ENCODE assay signal across 33 cellular contexts in genomic region chr12:43965899-43966298, GRCh38.
"Had no signal": no experiment of that assay in that cellular context is flagged by ENCODE, and none has a peak within 500 bp of the region (broad histone marks: within the 10 kb centered on the region; RNA-seq: fewer than 3 reads in every experiment).

No MANE protein-coding gene starts in this region.

- H3K4me1 ChIP-seq: adrenal gland, ascending aorta, body of pancreas, breast epithelium, colonic mucosa had no signal

- H3K9me3 ChIP-seq: adrenal gland, ascending aorta, body of pancreas, breast epithelium, colonic mucosa had no signal

- H3K4me3 ChIP-seq: adrenal gland, ascending aorta, body of pancreas, breast epithelium, cardiac muscle cell, colonic mucosa had no signal

- ATAC-seq: activated naive CD4-positive, alpha-beta T cell treated with anti-CD3 and anti-CD28 coated beads, Interleukin-2, amount 50 U/mL, for 72 hours; activated naive CD8-positive, alpha-beta T cell treated with anti-CD3 and anti-CD28 coated beads, Interleukin-2, amount 50 U/mL, for 24 hours; activated T-cell treated with anti-CD3 and anti-CD28 coated beads, Interleukin-2, amount 50 U/mL, for 72 hours; activated T-helper 17 cell treated with anti-CD3 and anti-CD28 coated beads, Interleukin-2, amount 50 U/mL, for 72 hours; body of pancreas had no signal

- H3K36me3 ChIP-seq: adrenal gland, ascending aorta, brain microvascular endothelial cell, breast epithelium, cardiac muscle cell, colonic mucosa had no signal

- H3K27ac ChIP-seq: adrenal gland, ascending aorta, body of pancreas, brain microvascular endothelial cell, breast epithelium, cardiac muscle cell, colonic mucosa had no signal

- H3K27me3 ChIP-seq: adrenal gland, ascending aorta, body of pancreas, brain microvascular endothelial cell, breast epithelium, cardiac muscle cell, colonic mucosa had no signal

- DNase-seq: activated effector memory CD4-positive, alpha-beta T cell treated with anti-CD3 and anti-CD28 coated beads, Interleukin-2, amount 50 U/mL, for 16 hours; activated effector memory CD4-positive, alpha-beta T cell treated with Interleukin-2 at 50 U/mL for 16 hours; activated gamma-delta T cell; activated gamma-delta T cell treated with Interleukin-2 at 50 U/mL for 16 hours; activated naive CD4-positive, alpha-beta T cell; activated naive CD4-positive, alpha-beta T cell treated with anti-CD3 and anti-CD28 coated beads for 36 hours; activated naive CD4-positive, alpha-beta T cell treated with anti-CD3 and anti-CD28 coated beads, Interleukin-2, amount 10 ng/mL, durations not matched to agents 7 days and 5 days; activated naive CD4-positive, alpha-beta T cell treated with anti-CD3 and anti-CD28 coated beads, Interleukin-2, amount 50 U/mL, for 16 hours; activated naive CD4-positive, alpha-beta T cell treated with Interleukin-2 at 50 U/mL for 16 hours; activated naive CD8-positive, alpha-beta T cell treated with anti-CD3 and anti-CD28 coated beads for 36 hours; activated naive CD8-positive, alpha-beta T cell treated with anti-CD3 and anti-CD28 coated beads, Interleukin-2, amount 10 ng/mL, durations not matched to agents 7 days and 5 days; activated naive CD8-positive, alpha-beta T cell treated with anti-CD3 and anti-CD28 coated beads, Interleukin-2, amount 50 U/mL, for 24 hours; activated T-cell treated with anti-CD3 and anti-CD28 coated beads, Interleukin-2, amount 50 U/mL, for 48 hours; activated T-cell treated with anti-CD3 and anti-CD28 coated beads, Interleukin-2, amount 50 U/mL, for 72 hours; adrenal gland; amniotic stem cell; amygdala; anterior cingulate cortex; aorta; body of pancreas; brain microvascular endothelial cell; caudate nucleus; central memory CD4-positive, alpha-beta T cell; cerebellar nuclear complex; colonic mucosa had no signal

- FAIRE-seq: astrocyte, bronchial epithelial cell, colon had no signal
